8 cellular contexts compared by ENCODE assay signal in the genomic region with DNA sequence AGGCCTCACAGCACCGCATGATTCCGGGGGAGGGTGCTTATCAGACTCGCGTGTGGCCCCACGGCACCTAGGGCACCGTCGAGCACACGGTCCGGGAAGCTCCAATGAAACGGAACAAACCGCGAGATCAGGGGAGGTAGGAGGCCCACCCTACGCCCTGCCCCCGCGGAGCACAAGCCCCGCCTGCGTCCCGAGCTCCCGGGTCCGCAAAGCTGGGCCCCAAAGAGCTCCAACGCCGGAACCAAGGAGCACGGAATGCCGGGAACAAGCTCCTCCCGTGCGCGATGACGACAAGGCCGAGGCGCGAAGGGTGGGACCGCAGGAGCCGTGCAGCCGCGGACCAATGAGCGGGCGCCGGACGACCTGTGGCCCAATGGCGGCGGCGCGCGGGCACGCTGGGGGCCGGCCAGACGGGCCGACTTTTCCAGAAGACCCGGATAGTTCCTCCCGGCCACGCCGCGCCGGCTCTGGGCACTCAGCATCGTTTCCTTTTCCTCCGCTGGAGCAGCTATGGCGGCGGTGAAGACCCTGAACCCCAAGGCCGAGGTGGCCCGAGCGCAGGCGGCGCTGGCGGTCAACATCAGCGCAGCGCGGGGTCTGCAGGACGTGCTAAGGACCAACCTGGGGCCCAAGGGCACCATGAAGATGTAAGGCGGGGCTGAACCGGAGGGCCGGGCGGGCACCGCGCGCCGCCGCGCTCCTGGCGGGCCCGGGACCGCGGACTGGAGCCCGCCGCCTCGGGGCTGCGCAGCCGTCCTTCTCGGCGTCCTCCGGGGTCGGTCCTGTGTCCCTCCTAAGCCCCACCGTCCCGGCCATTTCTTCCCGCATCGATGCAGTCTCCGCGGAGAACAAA. TPM values are rescaled to one million over a fixed set of nuclear protein-coding genes. Genes with fewer than 3 reads are reported as not detected.
DNase-seq lines count a peak whose midpoint lies in the region; ATAC-seq and TF ChIP-seq lines count a peak whose summit lies in the region.

A gene with protein sequence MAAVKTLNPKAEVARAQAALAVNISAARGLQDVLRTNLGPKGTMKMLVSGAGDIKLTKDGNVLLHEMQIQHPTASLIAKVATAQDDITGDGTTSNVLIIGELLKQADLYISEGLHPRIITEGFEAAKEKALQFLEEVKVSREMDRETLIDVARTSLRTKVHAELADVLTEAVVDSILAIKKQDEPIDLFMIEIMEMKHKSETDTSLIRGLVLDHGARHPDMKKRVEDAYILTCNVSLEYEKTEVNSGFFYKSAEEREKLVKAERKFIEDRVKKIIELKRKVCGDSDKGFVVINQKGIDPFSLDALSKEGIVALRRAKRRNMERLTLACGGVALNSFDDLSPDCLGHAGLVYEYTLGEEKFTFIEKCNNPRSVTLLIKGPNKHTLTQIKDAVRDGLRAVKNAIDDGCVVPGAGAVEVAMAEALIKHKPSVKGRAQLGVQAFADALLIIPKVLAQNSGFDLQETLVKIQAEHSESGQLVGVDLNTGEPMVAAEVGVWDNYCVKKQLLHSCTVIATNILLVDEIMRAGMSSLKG (plus strand): TSS at position 427 of the 853 bp plus-strand sequence. CDS start 84 bp downstream, at position 511.
Gene PSPH, minus strand, starts transcription at position 106 of the 853 bp plus-strand sequence. CDS start 30,232 bp downstream, outside the sequence.

- intact Hi-C loops in testis (cut with DNase I; ENCODE audit: low total_unique reads), result no loop called here

- H3K36me3 ChIP-seq in GM06990 (ENCODE audit: control insufficient read depth, insufficient read depth, low read length), result peaks cover 3% of the 10 kb centered on the region
- no peaks in the 10 kb centered on the region for H3K36me3 ChIP-seq in testis (ENCODE audit: low read depth, missing control alignments)

- H3K27ac Mint-ChIP-seq in activated naive CD4-positive, alpha-beta T cell treated with anti-CD3 and anti-CD28 coated beads, Interleukin-2, amount 50 U/mL, for 24 hours, result peak within 1 kb of the TSS; percentile 95

- ATAC-seq in HG02588 (IDR thresholded peaks at IDR 0.05; ENCODE audit: unreplicated experiment) (peak; percentile 97), SK-N-SH treated with all-trans-retinoic acid at 6 μM for 48 hours (peak; percentile 88), omental fat pad (ENCODE audit: low FRiP score) (peak; percentile 98)

- peaks cover 44% of the 10 kb centered on the region for H3K4me1 Mint-ChIP-seq in activated naive CD4-positive, alpha-beta T cell treated with anti-CD3 and anti-CD28 coated beads, Interleukin-2, amount 50 U/mL, for 24 hours

- H3K4me1 ChIP-seq in testis, result peaks cover 28% of the 10 kb centered on the region

- no peaks in the 10 kb centered on the region for H3K9me3 ChIP-seq in testis

- 0% methylated on average over 2 to 45 of the region's 97 CpGs for WGBS in testis, 2 donors

- H3K27ac ChIP-seq in testis, result peak within 1 kb of the TSS; percentile 88 to 91

- TF ChIP-seq POLR2A in testis (IDR thresholded peaks at IDR 0.05), result peak; percentile 15

- no peaks in the 10 kb centered on the region for H3K9me3 Mint-ChIP-seq in activated naive CD4-positive, alpha-beta T cell treated with anti-CD3 and anti-CD28 coated beads, Interleukin-2, amount 50 U/mL, for 24 hours

- peak; percentile 98 for DNase-seq in GM06990 (ENCODE audit: extremely low read depth, insufficient read length)
- DNase-seq in NCI-H1092 (lab: John Stamatoyannopoulos, UW), result peak; percentile 99
- no peak for DNase-seq in glomerular endothelial cell (ENCODE audit: extremely low read depth, low read depth, low spot score)
- DNase-seq in omental fat pad (ENCODE audit: low spot score), result peak; percentile 87
- DNase-seq in testis, result peak; percentile 99

- H3K27me3 ChIP-seq in GM06990 (replicated peaks; ENCODE audit: control insufficient read depth, insufficient read depth, low read length), result no peaks in the 10 kb centered on the region
- no peaks in the 10 kb centered on the region for H3K27me3 ChIP-seq in testis

- H3K4me3 Mint-ChIP-seq in activated naive CD4-positive, alpha-beta T cell treated with anti-CD3 and anti-CD28 coated beads, Interleukin-2, amount 50 U/mL, for 24 hours, result peak within 1 kb of the TSS; percentile 93

- H3K27me3 Mint-ChIP-seq in activated naive CD4-positive, alpha-beta T cell treated with anti-CD3 and anti-CD28 coated beads, Interleukin-2, amount 50 U/mL, for 24 hours, result no peaks in the 10 kb centered on the region

- H3K4me3 ChIP-seq in GM06990 (replicated peaks; ENCODE audit: low read depth, low read length) (peak within 1 kb of the TSS; percentile 98), testis (peak within 1 kb of the TSS; percentile 78 to 95)

- TF ChIP-seq CTCF in GM06990 (IDR thresholded peaks at IDR 0.05; ENCODE audit: insufficient read depth, low read length, poor library complexity, severe bottlenecking) (no peak), omental fat pad (IDR thresholded peaks at IDR 0.05) (no peak), testis (IDR thresholded peaks at IDR 0.05) (no peak)

- peaks cover 10% of the 10 kb centered on the region for H3K36me3 Mint-ChIP-seq in activated naive CD4-positive, alpha-beta T cell treated with anti-CD3 and anti-CD28 coated beads, Interleukin-2, amount 50 U/mL, for 24 hours

TF ChIP-seq in SK-N-SH treated with all-trans-retinoic acid at 6 μM for 48 hours, 23 proteins besides CTCF, POLR2A, EP300 and RAD21:
- peak; percentile 82; the same call in 1 of the 2 replicates for TF ChIP-seq CSDC2 (CRISPR knock-in tag; IDR thresholded peaks at IDR 0.05)
- TF ChIP-seq, protein P1, sequence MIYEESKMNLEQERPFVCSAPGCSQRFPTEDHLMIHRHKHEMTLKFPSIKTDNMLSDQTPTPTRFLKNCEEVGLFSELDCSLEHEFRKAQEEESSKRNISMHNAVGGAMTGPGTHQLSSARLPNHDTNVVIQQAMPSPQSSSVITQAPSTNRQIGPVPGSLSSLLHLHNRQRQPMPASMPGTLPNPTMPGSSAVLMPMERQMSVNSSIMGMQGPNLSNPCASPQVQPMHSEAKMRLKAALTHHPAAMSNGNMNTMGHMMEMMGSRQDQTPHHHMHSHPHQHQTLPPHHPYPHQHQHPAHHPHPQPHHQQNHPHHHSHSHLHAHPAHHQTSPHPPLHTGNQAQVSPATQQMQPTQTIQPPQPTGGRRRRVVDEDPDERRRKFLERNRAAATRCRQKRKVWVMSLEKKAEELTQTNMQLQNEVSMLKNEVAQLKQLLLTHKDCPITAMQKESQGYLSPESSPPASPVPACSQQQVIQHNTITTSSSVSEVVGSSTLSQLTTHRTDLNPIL (CRISPR knock-in tag; IDR thresholded peaks at IDR 0.05; ENCODE audit: low read depth), result no peak
- TF ChIP-seq TSHZ2 (CRISPR knock-in tag; IDR thresholded peaks at IDR 0.05), result peak; percentile 74
- peak; percentile 40; the same call in 1 of the 2 replicates for TF ChIP-seq ZFP3 (CRISPR knock-in tag; IDR thresholded peaks at IDR 0.05)

RNA-seq across cellular contexts. Expression of the first gene that starts in this region (rescaled TPM):
- total RNA-seq in glomerular endothelial cell, result 120 and 154 TPM in 2 replicates
- 100 to 1,000 TPM in 2 of 4 donors, 10 to 100 TPM in 2; 68.9 to 150 (median 106) TPM for total RNA-seq in omental fat pad
- 10 to 100 TPM; 90.4 to 96.4 TPM for total RNA-seq in testis
- 103 TPM for polyA plus RNA-seq in testis (ENCODE audit: insufficient read depth, low read depth, low replicate concordance)

RNA-seq across cellular contexts. Expression of gene PSPH, which starts in this region (rescaled TPM):
- 30.1 and 35.1 TPM in 2 replicates for total RNA-seq in glomerular endothelial cell
- 10 to 100 TPM in 3 of 4 donors, 1 to 10 TPM in 1; 6.8 to 12.5 (median 11.2) TPM for total RNA-seq in omental fat pad
- total RNA-seq in testis, result 10 to 100 TPM; 18.4 to 21.5 TPM
- polyA plus RNA-seq in testis (ENCODE audit: insufficient read depth, low read depth, low replicate concordance), result 16.6 TPM
